36 cellular contexts compared by ENCODE assay signal in genomic region chr9:10869687-10870086, GRCh38.
"Had no signal": no experiment of that assay in that cellular context is flagged by ENCODE, and none has a peak within 500 bp of the region (broad histone marks: within the 10 kb centered on the region; RNA-seq: fewer than 3 reads in every experiment).

No MANE protein-coding gene starts in this region.

- H3K4me3 ChIP-seq: adrenal gland, ascending aorta, body of pancreas, breast epithelium, cardiac muscle cell had no signal

- H3K27me3 ChIP-seq: adrenal gland, ascending aorta, body of pancreas, brain microvascular endothelial cell, breast epithelium, cardiac muscle cell had no signal

- H3K36me3 ChIP-seq: adrenal gland, ascending aorta, brain microvascular endothelial cell, breast epithelium, cardiac muscle cell had no signal

- H3K27ac Mint-ChIP-seq: activated naive CD4-positive, alpha-beta T cell treated with anti-CD3 and anti-CD28 coated beads for 36 hours; activated naive CD4-positive, alpha-beta T cell treated with anti-CD3 and anti-CD28 coated beads, Interleukin-2, amount 10 ng/mL, durations not matched to agents 7 days and 5 days; activated naive CD4-positive, alpha-beta T cell treated with anti-CD3 and anti-CD28 coated beads, Interleukin-2, amount 50 U/mL, for 24 hours; activated naive CD8-positive, alpha-beta T cell; activated naive CD8-positive, alpha-beta T cell treated with anti-CD3 and anti-CD28 coated beads for 36 hours; activated naive CD8-positive, alpha-beta T cell treated with anti-CD3 and anti-CD28 coated beads, Interleukin-2, amount 10 ng/mL, durations not matched to agents 7 days and 5 days; activated naive CD8-positive, alpha-beta T cell treated with anti-CD3 and anti-CD28 coated beads, Interleukin-2, amount 50 U/mL, for 24 hours; activated T-cell treated with anti-CD3 and anti-CD28 coated beads, Interleukin-2, amount 50 U/mL, for 24 hours; activated T-cell treated with anti-CD3 and anti-CD28 coated beads, Interleukin-2, amount 50 U/mL, for 72 hours; activated T-helper 1 cell treated with anti-CD3 and anti-CD28 coated beads, Interleukin-12 subunit alpha, Interleukin-12 subunit beta, Interleukin-2, Interleukin-4 antibody, amounts not matched to agents 30 ng/mL and 10 ng/mL and 1 ng/mL, durations not matched to agents 14 hours and 24 hours and 36 hours; activated T-helper 17 cell treated with anti-CD3 and anti-CD28 coated beads, Interleukin-2, amount 50 U/mL, for 72 hours; activated T-helper 2 cell treated with anti-CD3 and anti-CD28 coated beads, Interferon-gamma antibody, Interleukin-2, Interleukin-4, amounts not matched to agents 10 μg/mL and 5 μg/mL and 100 μg/mL, durations not matched to agents 14 hours and 24 hours and 36 hours had no signal

- H3K27me3 Mint-ChIP-seq: activated naive CD4-positive, alpha-beta T cell treated with anti-CD3 and anti-CD28 coated beads, Interleukin-2, amount 10 ng/mL, durations not matched to agents 7 days and 5 days; activated naive CD4-positive, alpha-beta T cell treated with anti-CD3 and anti-CD28 coated beads, Interleukin-2, amount 50 U/mL, for 24 hours; activated naive CD8-positive, alpha-beta T cell; activated naive CD8-positive, alpha-beta T cell treated with anti-CD3 and anti-CD28 coated beads for 36 hours; activated naive CD8-positive, alpha-beta T cell treated with anti-CD3 and anti-CD28 coated beads, Interleukin-2, amount 10 ng/mL, durations not matched to agents 7 days and 5 days; activated naive CD8-positive, alpha-beta T cell treated with anti-CD3 and anti-CD28 coated beads, Interleukin-2, amount 50 U/mL, for 24 hours; activated T-cell treated with anti-CD3 and anti-CD28 coated beads, Interleukin-2, amount 50 U/mL, for 24 hours; activated T-helper 17 cell treated with anti-CD3 and anti-CD28 coated beads, Interleukin-2, amount 50 U/mL, for 72 hours; brain; central memory CD8-positive, alpha-beta T cell had no signal

- ATAC-seq: activated naive CD8-positive, alpha-beta T cell treated with anti-CD3 and anti-CD28 coated beads, Interleukin-2, amount 50 U/mL, for 24 hours; activated T-cell treated with anti-CD3 and anti-CD28 coated beads, Interleukin-2, amount 50 U/mL, for 4 hours; activated T-cell treated with anti-CD3 and anti-CD28 coated beads, Interleukin-2, amount 50 U/mL, for 72 hours; activated T-helper 17 cell treated with anti-CD3 and anti-CD28 coated beads, Interleukin-2, amount 50 U/mL, for 72 hours; body of pancreas had no signal

- H3K36me3 Mint-ChIP-seq: activated naive CD4-positive, alpha-beta T cell treated with anti-CD3 and anti-CD28 coated beads, Interleukin-2, amount 10 ng/mL, durations not matched to agents 7 days and 5 days; activated naive CD8-positive, alpha-beta T cell; activated naive CD8-positive, alpha-beta T cell treated with anti-CD3 and anti-CD28 coated beads for 36 hours; activated naive CD8-positive, alpha-beta T cell treated with anti-CD3 and anti-CD28 coated beads, Interleukin-2, amount 10 ng/mL, durations not matched to agents 7 days and 5 days; brain had no signal

- H3K9me3 ChIP-seq: adrenal gland, ascending aorta, body of pancreas, breast epithelium had no signal

- H3K4me3 Mint-ChIP-seq: activated naive CD4-positive, alpha-beta T cell treated with anti-CD3 and anti-CD28 coated beads for 36 hours; activated naive CD4-positive, alpha-beta T cell treated with anti-CD3 and anti-CD28 coated beads, Interleukin-2, amount 10 ng/mL, durations not matched to agents 7 days and 5 days; activated naive CD4-positive, alpha-beta T cell treated with anti-CD3 and anti-CD28 coated beads, Interleukin-2, amount 50 U/mL, for 24 hours; activated naive CD8-positive, alpha-beta T cell; activated naive CD8-positive, alpha-beta T cell treated with anti-CD3 and anti-CD28 coated beads for 36 hours; activated naive CD8-positive, alpha-beta T cell treated with anti-CD3 and anti-CD28 coated beads, Interleukin-2, amount 10 ng/mL, durations not matched to agents 7 days and 5 days; activated naive CD8-positive, alpha-beta T cell treated with anti-CD3 and anti-CD28 coated beads, Interleukin-2, amount 50 U/mL, for 24 hours; activated T-cell treated with anti-CD3 and anti-CD28 coated beads, Interleukin-2, amount 50 U/mL, for 24 hours; activated T-cell treated with anti-CD3 and anti-CD28 coated beads, Interleukin-2, amount 50 U/mL, for 4 hours; activated T-cell treated with anti-CD3 and anti-CD28 coated beads, Interleukin-2, amount 50 U/mL, for 72 hours; activated T-helper 1 cell treated with anti-CD3 and anti-CD28 coated beads, Interleukin-12 subunit alpha, Interleukin-12 subunit beta, Interleukin-2, Interleukin-4 antibody, amounts not matched to agents 30 ng/mL and 10 ng/mL and 1 ng/mL, durations not matched to agents 14 hours and 24 hours and 36 hours; activated T-helper 17 cell treated with anti-CD3 and anti-CD28 coated beads, Interleukin-2, amount 50 U/mL, for 72 hours; brain; central memory CD8-positive, alpha-beta T cell had no signal

- H3K4me1 Mint-ChIP-seq: activated naive CD4-positive, alpha-beta T cell treated with anti-CD3 and anti-CD28 coated beads, Interleukin-2, amount 10 ng/mL, durations not matched to agents 7 days and 5 days; activated naive CD4-positive, alpha-beta T cell treated with anti-CD3 and anti-CD28 coated beads, Interleukin-2, amount 50 U/mL, for 24 hours; activated naive CD8-positive, alpha-beta T cell treated with anti-CD3 and anti-CD28 coated beads for 36 hours; activated naive CD8-positive, alpha-beta T cell treated with anti-CD3 and anti-CD28 coated beads, Interleukin-2, amount 10 ng/mL, durations not matched to agents 7 days and 5 days; activated naive CD8-positive, alpha-beta T cell treated with anti-CD3 and anti-CD28 coated beads, Interleukin-2, amount 50 U/mL, for 24 hours; activated T-helper 17 cell treated with anti-CD3 and anti-CD28 coated beads, Interleukin-2, amount 50 U/mL, for 72 hours; brain; central memory CD8-positive, alpha-beta T cell had no signal

- H3K27ac ChIP-seq: adrenal gland, ascending aorta, body of pancreas, brain microvascular endothelial cell, breast epithelium, cardiac muscle cell had no signal

- H3K4me1 ChIP-seq: adrenal gland, ascending aorta, body of pancreas, breast epithelium had no signal

- DNase-seq: activated effector memory CD4-positive, alpha-beta T cell treated with anti-CD3 and anti-CD28 coated beads, Interleukin-2, amount 50 U/mL, for 16 hours; activated effector memory CD4-positive, alpha-beta T cell treated with Interleukin-2 at 50 U/mL for 16 hours; activated gamma-delta T cell; activated gamma-delta T cell treated with Interleukin-2 at 50 U/mL for 16 hours; activated naive CD4-positive, alpha-beta T cell; activated naive CD4-positive, alpha-beta T cell treated with anti-CD3 and anti-CD28 coated beads for 36 hours; activated naive CD4-positive, alpha-beta T cell treated with anti-CD3 and anti-CD28 coated beads, Interleukin-2, amount 10 ng/mL, durations not matched to agents 7 days and 5 days; activated naive CD4-positive, alpha-beta T cell treated with anti-CD3 and anti-CD28 coated beads, Interleukin-2, amount 50 U/mL, for 16 hours; activated naive CD4-positive, alpha-beta T cell treated with Interleukin-2 at 50 U/mL for 16 hours; activated naive CD8-positive, alpha-beta T cell treated with anti-CD3 and anti-CD28 coated beads for 36 hours; activated naive CD8-positive, alpha-beta T cell treated with anti-CD3 and anti-CD28 coated beads, Interleukin-2, amount 10 ng/mL, durations not matched to agents 7 days and 5 days; activated naive CD8-positive, alpha-beta T cell treated with anti-CD3 and anti-CD28 coated beads, Interleukin-2, amount 50 U/mL, for 24 hours; activated T-cell treated with anti-CD3 and anti-CD28 coated beads, Interleukin-2, amount 50 U/mL, for 24 hours; activated T-cell treated with anti-CD3 and anti-CD28 coated beads, Interleukin-2, amount 50 U/mL, for 4 hours; activated T-cell treated with anti-CD3 and anti-CD28 coated beads, Interleukin-2, amount 50 U/mL, for 48 hours; activated T-cell treated with anti-CD3 and anti-CD28 coated beads, Interleukin-2, amount 50 U/mL, for 72 hours; adrenal gland; amniotic stem cell; amygdala; anterior cingulate cortex; aorta; body of pancreas; brain microvascular endothelial cell; caudate nucleus; central memory CD4-positive, alpha-beta T cell; cerebellar nuclear complex had no signal
